In genomic region chr14:105086833-105087307, GRCh38 we compare ENCODE assay signal across 1 cellular context.
TF ChIP-seq lines count a peak whose summit lies in the region.

No MANE protein-coding gene starts in this region.

TF ChIP-seq in HEK293, 187 proteins besides CTCF, POLR2A, EP300 and RAD21 (continued from another document):
- 0 out of 2 replicates have a peak, but pooled peaks have one; percentile 65 for TF ChIP-seq ZNF692 (tag by site-specific recombination; IDR thresholded peaks at IDR 0.05)
- TF ChIP-seq ZBTB44 (tag by site-specific recombination; IDR thresholded peaks at IDR 0.05): no peak
- no peak for TF ChIP-seq ZNF266 (tag by site-specific recombination; IDR thresholded peaks at IDR 0.05; ENCODE audit: low read depth)
- peak; percentile 66; the same call in 1 of the 2 replicates for TF ChIP-seq ZIC2 (tag by site-specific recombination; IDR thresholded peaks at IDR 0.05)
- TF ChIP-seq ZNF544 (tag by site-specific recombination; IDR thresholded peaks at IDR 0.05): no peak
- no peak for TF ChIP-seq TCF7L2 (IDR thresholded peaks at IDR 0.05; ENCODE audit: borderline replicate concordance, low read depth, low read length)
- TF ChIP-seq BCL11A (tag by site-specific recombination; IDR thresholded peaks at IDR 0.05; ENCODE audit: low read depth): peak; percentile 74; the same call in 1 of the 2 replicates
- TF ChIP-seq ZNF362 (tag by site-specific recombination; IDR thresholded peaks at IDR 0.05): no peak
- no peak for TF ChIP-seq ZNF514 (tag by site-specific recombination; IDR thresholded peaks at IDR 0.05)
- TF ChIP-seq ZSCAN23 (tag by site-specific recombination; IDR thresholded peaks at IDR 0.05): 0 out of 2 replicates have a peak, but pooled peaks have one; percentile 74
- TF ChIP-seq WT1 (tag by site-specific recombination; IDR thresholded peaks at IDR 0.05): peak; percentile 67
- TF ChIP-seq ZNF391 (tag by site-specific recombination; IDR thresholded peaks at IDR 0.05; ENCODE audit: borderline replicate concordance, low read depth): peak; percentile 73; the same call in 1 of the 2 replicates
- no peak for TF ChIP-seq ZNF621 (tag by site-specific recombination; IDR thresholded peaks at IDR 0.05)
- peak; percentile 85 for TF ChIP-seq ZBTB17 (tag by site-specific recombination; IDR thresholded peaks at IDR 0.05)
- no peak for TF ChIP-seq ZNF175 (tag by site-specific recombination; IDR thresholded peaks at IDR 0.05)
- peak; percentile 46; the same call in 1 of the 2 replicates for TF ChIP-seq KLF16 (tag by site-specific recombination; IDR thresholded peaks at IDR 0.05)
- TF ChIP-seq ZNF501 (tag by site-specific recombination; IDR thresholded peaks at IDR 0.05): peak; percentile 70; the same call in 1 of the 2 replicates
TF ChIP-seq in HEK293: peak in this region for 48.
